ENCODE assay signal across 8 cellular contexts in genomic region chr5:34007675-34008600, GRCh38. TPM values are rescaled to one million over a fixed set of nuclear protein-coding genes. Genes with fewer than 3 reads are reported as not detected.
DNase-seq lines count a peak whose midpoint lies in the region; ATAC-seq and TF ChIP-seq lines count a peak whose summit lies in the region.

TSS of gene AMACR (minus strand) at chr5:34008050. CDS start at chr5:34008019, 31 bp downstream.

- peak within 1 kb of the TSS; percentile 57 for H3K4me3 ChIP-seq in kidney epithelial cell (ENCODE audit: low read depth, low read length)

- TF ChIP-seq CTCF in kidney epithelial cell (IDR thresholded peaks at IDR 0.05; ENCODE audit: insufficient read depth, low read length, poor library complexity, severe bottlenecking): no peak

- peak; percentile 80 to 83 for DNase-seq in AML-193 (lab: John Stamatoyannopoulos, UW)
- peak; percentile 72 to 94 for DNase-seq in NCI-H446 (lab: John Stamatoyannopoulos, UW)
- peak; percentile 79 for DNase-seq in activated CD4-positive, CD25-positive, alpha-beta regulatory T cell treated with anti-CD3 and anti-CD28 coated beads, Interleukin-2, amount 50 U/mL, for 72 hours
- DNase-seq in cerebellar nuclear complex (lab: John Stamatoyannopoulos, UW): peak; percentile 11 to 83
- peak; percentile 76 for DNase-seq in kidney epithelial cell (ENCODE audit: low read depth)
- peak; percentile 93 for DNase-seq in stimulated activated CD4-positive, alpha-beta T cell treated with anti-CD3 and anti-CD28 coated beads, Interleukin-15, amount 100 ng/mL, for 24 hours

- peaks cover 1% of the 10 kb centered on the region for H3K36me3 ChIP-seq in kidney epithelial cell (ENCODE audit: control insufficient read depth, insufficient read depth, low read length)

- no peaks in the 10 kb centered on the region for H3K27me3 ChIP-seq in kidney epithelial cell (ENCODE audit: control insufficient read depth, insufficient read depth, low read length)

- peak; percentile 88 for ATAC-seq in GM19043 (IDR thresholded peaks at IDR 0.05; ENCODE audit: low read depth, unreplicated experiment)
- peak; percentile 90 for ATAC-seq in HG03354 (IDR thresholded peaks at IDR 0.05; ENCODE audit: poor library complexity, severe bottlenecking, unreplicated experiment)

RNA-seq across cellular contexts. Expression of gene AMACR, which starts in this region (rescaled TPM):
- 14.0 and 18.0 TPM in 2 replicates for total RNA-seq in kidney epithelial cell

Comparison
In these comparisons a context has a peak if more than half of its experiments do, and no peak if none do; other contexts are left out.
1. Peak in every context shown above with its lines: DNase-seq, ATAC-seq and H3K4me3 ChIP-seq.